In the genomic region with DNA sequence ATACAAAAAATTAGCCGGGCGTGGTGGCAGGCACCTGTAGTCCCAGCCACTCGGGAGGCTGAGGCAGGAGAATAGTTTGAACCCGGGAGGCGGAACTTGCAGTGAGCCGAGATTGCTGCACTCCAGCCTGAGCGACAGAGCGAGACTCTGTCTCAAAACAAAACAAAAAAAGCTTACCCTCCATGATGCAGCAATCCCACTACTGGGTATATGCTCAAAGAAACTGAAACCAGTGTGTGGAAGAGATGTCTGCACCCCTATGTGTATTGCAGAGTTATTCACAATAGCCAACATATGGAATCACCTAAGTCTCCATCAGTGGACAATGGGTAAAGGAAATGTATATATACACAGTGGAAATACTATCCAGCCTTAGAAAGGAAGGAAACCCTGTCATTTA, we compare ENCODE assay signal across 37 cellular contexts. TPM values are rescaled to one million over a fixed set of nuclear protein-coding genes. Genes with fewer than 3 reads are reported as not detected.
"Had no signal": no experiment of that assay in that cellular context is flagged by ENCODE, and none has a peak within 500 bp of the region (broad histone marks: within the 10 kb centered on the region; RNA-seq: fewer than 3 reads in every experiment).

No MANE protein-coding gene starts in this region.

- H3K4me1 ChIP-seq: adrenal gland, ascending aorta, body of pancreas, breast epithelium had no signal

- DNase-seq: activated effector memory CD4-positive, alpha-beta T cell treated with anti-CD3 and anti-CD28 coated beads, Interleukin-2, amount 50 U/mL, for 16 hours; activated effector memory CD4-positive, alpha-beta T cell treated with Interleukin-2 at 50 U/mL for 16 hours; activated gamma-delta T cell; activated gamma-delta T cell treated with Interleukin-2 at 50 U/mL for 16 hours; activated naive CD4-positive, alpha-beta T cell; activated naive CD4-positive, alpha-beta T cell treated with anti-CD3 and anti-CD28 coated beads for 36 hours; activated naive CD4-positive, alpha-beta T cell treated with anti-CD3 and anti-CD28 coated beads, Interleukin-2, amount 10 ng/mL, durations not matched to agents 7 days and 5 days; activated naive CD4-positive, alpha-beta T cell treated with anti-CD3 and anti-CD28 coated beads, Interleukin-2, amount 50 U/mL, for 16 hours; activated naive CD4-positive, alpha-beta T cell treated with Interleukin-2 at 50 U/mL for 16 hours; activated naive CD8-positive, alpha-beta T cell treated with anti-CD3 and anti-CD28 coated beads for 36 hours; activated naive CD8-positive, alpha-beta T cell treated with anti-CD3 and anti-CD28 coated beads, Interleukin-2, amount 10 ng/mL, durations not matched to agents 7 days and 5 days; activated naive CD8-positive, alpha-beta T cell treated with anti-CD3 and anti-CD28 coated beads, Interleukin-2, amount 50 U/mL, for 24 hours; activated T-cell treated with anti-CD3 and anti-CD28 coated beads, Interleukin-2, amount 50 U/mL, for 24 hours; activated T-cell treated with anti-CD3 and anti-CD28 coated beads, Interleukin-2, amount 50 U/mL, for 4 hours; activated T-cell treated with anti-CD3 and anti-CD28 coated beads, Interleukin-2, amount 50 U/mL, for 48 hours; activated T-cell treated with anti-CD3 and anti-CD28 coated beads, Interleukin-2, amount 50 U/mL, for 72 hours; adrenal gland; amniotic stem cell; amygdala; anterior cingulate cortex; aorta; body of pancreas; brain microvascular endothelial cell; caudate nucleus; central memory CD4-positive, alpha-beta T cell; cerebellar nuclear complex had no signal

- ATAC-seq: activated naive CD4-positive, alpha-beta T cell treated with anti-CD3 and anti-CD28 coated beads, Interleukin-2, amount 50 U/mL, for 72 hours; activated naive CD8-positive, alpha-beta T cell treated with anti-CD3 and anti-CD28 coated beads, Interleukin-2, amount 50 U/mL, for 24 hours; activated T-cell treated with anti-CD3 and anti-CD28 coated beads, Interleukin-2, amount 50 U/mL, for 4 hours; activated T-cell treated with anti-CD3 and anti-CD28 coated beads, Interleukin-2, amount 50 U/mL, for 72 hours; activated T-helper 17 cell treated with anti-CD3 and anti-CD28 coated beads, Interleukin-2, amount 50 U/mL, for 72 hours; body of pancreas had no signal

- FAIRE-seq: astrocyte, bronchial epithelial cell had no signal

- H3K27ac ChIP-seq: adrenal gland, ascending aorta, body of pancreas, brain microvascular endothelial cell, breast epithelium, cardiac muscle cell had no signal

- H3K27me3 ChIP-seq: ascending aorta, body of pancreas, brain microvascular endothelial cell, cardiac muscle cell had no signal

- H3K4me3 ChIP-seq: adrenal gland, ascending aorta, body of pancreas, breast epithelium, cardiac muscle cell had no signal

- H3K9me3 ChIP-seq: adrenal gland, ascending aorta, body of pancreas, breast epithelium had no signal

- H3K36me3 ChIP-seq: adrenal gland, ascending aorta, brain microvascular endothelial cell, breast epithelium, cardiac muscle cell had no signal

RNA-seq across cellular contexts. Expression of a gene that starts 19.6 kb away (rescaled TPM):
- total RNA-seq: activated naive CD4-positive, alpha-beta T cell treated with anti-CD3 and anti-CD28 coated beads for 36 hours; bronchial epithelial cell; cardiac muscle cell; chondrocyte had no signal

RNA-seq across cellular contexts. Expression of a gene that starts 31.0 kb away (rescaled TPM):
- total RNA-seq: astrocyte, bronchial epithelial cell, cardiac muscle cell, chondrocyte had no signal
- polyA plus RNA-seq: cardiac muscle cell had no signal

RNA-seq across cellular contexts. Expression of a gene that starts 56.7 kb away (rescaled TPM):
- total RNA-seq: activated naive CD4-positive, alpha-beta T cell treated with anti-CD3 and anti-CD28 coated beads for 36 hours; activated naive CD4-positive, alpha-beta T cell treated with anti-CD3 and anti-CD28 coated beads, Interleukin-2, amount 50 U/mL, for 72 hours; activated naive CD8-positive, alpha-beta T cell treated with anti-CD3 and anti-CD28 coated beads, Interleukin-2, amount 10 ng/mL, durations not matched to agents 7 days and 5 days; activated T-cell treated with anti-CD3 and anti-CD28 coated beads, Interleukin-2, amount 50 U/mL, for 4 hours; activated T-cell treated with anti-CD3 and anti-CD28 coated beads, Interleukin-2, amount 50 U/mL, for 72 hours; activated T-helper 1 cell treated with anti-CD3 and anti-CD28 coated beads, Interleukin-12 subunit alpha, Interleukin-12 subunit beta, Interleukin-2, Interleukin-4 antibody, amounts not matched to agents 30 ng/mL and 10 ng/mL and 1 ng/mL, durations not matched to agents 14 hours and 24 hours and 36 hours; activated T-helper 17 cell treated with anti-CD3 and anti-CD28 coated beads, Interleukin-2, amount 50 U/mL, for 72 hours; activated T-helper 2 cell treated with anti-CD3 and anti-CD28 coated beads, Interferon-gamma antibody, Interleukin-2, Interleukin-4, amounts not matched to agents 10 μg/mL and 5 μg/mL and 100 μg/mL, durations not matched to agents 14 hours and 24 hours and 36 hours; aorta; ascending aorta; astrocyte; body of pancreas; bronchial epithelial cell; cardiac muscle cell; cardiac septum; chondrocyte had no signal
- polyA plus RNA-seq: adrenal gland, aorta, cardiac muscle cell had no signal
